ENCODE assay signal across 14 cellular contexts in genomic region chr11:1750840-1751520, GRCh38. TPM values are rescaled to one million over a fixed set of nuclear protein-coding genes. Genes with fewer than 3 reads are reported as not detected.
A peak's percentile ranks its signal among the peaks of the same experiment; 100 is the strongest.
DNase-seq lines count a peak whose midpoint lies in the region; ATAC-seq and TF ChIP-seq lines count a peak whose summit lies in the region.
"Had no signal": no experiment of that assay in that cellular context is flagged by ENCODE, and none has a peak within 500 bp of the region (broad histone marks: within the 10 kb centered on the region; RNA-seq: fewer than 3 reads in every experiment).

No MANE protein-coding gene starts in this region.

- peaks cover 0 to 47% (median 29%) of the 10 kb centered on the region in 11 experiments; a peak in 16 of 22 replicates for H3K36me3 ChIP-seq in BLaER1 treated with 17β-estradiol and CSF1 and Interleukin-3, amounts not matched to agents 10 nM and 100 nM
- no peaks in the 10 kb centered on the region for H3K36me3 ChIP-seq in SJCRH30

- H3K4me2 ChIP-seq in BLaER1 treated with 17β-estradiol and CSF1 and Interleukin-3, amounts not matched to agents 10 nM and 100 nM = peak overlapping the region; percentile 48 to 100 (median 98)

- peak overlapping the region in 5 of 10 experiments; percentile 2 to 24 (median 20); a peak in 4 of 20 replicates for H3K4me3 ChIP-seq in BLaER1 treated with 17β-estradiol and CSF1 and Interleukin-3, amounts not matched to agents 10 nM and 100 nM
- no peak overlapping the region for H3K4me3 ChIP-seq in SJCRH30
- H3K4me3 ChIP-seq: body of pancreas, esophagus muscularis mucosa had no signal

- no peak overlapping the region for H3K27ac Mint-ChIP-seq in glutamatergic neuron (ENCODE audit: unreplicated experiment)
- H3K27ac Mint-ChIP-seq: activated T-cell treated with anti-CD3 and anti-CD28 coated beads, Interleukin-2, amount 50 U/mL, for 24 hours had no signal

- peaks cover 0 to 91% (median 26%) of the 10 kb centered on the region in 11 experiments; a peak in 15 of 22 replicates for H4K20me1 ChIP-seq in BLaER1 treated with 17β-estradiol and CSF1 and Interleukin-3, amounts not matched to agents 10 nM and 100 nM

- peaks cover 93 to 100% (median 97%) of the 10 kb centered on the region in 10 experiments for H3K4me1 ChIP-seq in BLaER1 treated with 17β-estradiol and CSF1 and Interleukin-3, amounts not matched to agents 10 nM and 100 nM
- peaks cover 27% of the 10 kb centered on the region for H3K4me1 ChIP-seq in SJCRH30

- H3K36me3 Mint-ChIP-seq in glutamatergic neuron (ENCODE audit: unreplicated experiment) = peaks cover 3% of the 10 kb centered on the region

- no peak for TF ChIP-seq CTCF in glutamatergic neuron (IDR thresholded peaks at IDR 0.05; ENCODE audit: partially characterized antibody, unreplicated experiment)

- H3K9ac ChIP-seq in BLaER1 treated with 17β-estradiol and CSF1 and Interleukin-3, amounts not matched to agents 10 nM and 100 nM = peak overlapping the region; percentile 38 to 80 (median 70); a peak in 20 of 22 replicates

- no peaks in the 10 kb centered on the region for H3K9me3 ChIP-seq in BLaER1 treated with 17β-estradiol and CSF1 and Interleukin-3, amounts not matched to agents 10 nM and 100 nM (replicated peaks in 1 of 11)
- no peaks in the 10 kb centered on the region for H3K9me3 ChIP-seq in SJCRH30 (replicated peaks)
- H3K9me3 ChIP-seq: body of pancreas, esophagus muscularis mucosa had no signal

- DNase-seq in SJCRH30 (peak; percentile 28 to 36), glutamatergic neuron (peak; percentile 12), posterior vena cava (ENCODE audit: low spot score) (peak; percentile 81), hypothalamus (lab: John Stamatoyannopoulos, UW) (no peak), RPMI8226 (no peak)
- no peak for DNase-seq in activated effector memory CD4-positive, alpha-beta T cell treated with anti-CD3 and anti-CD28 coated beads, Interleukin-2, amount 50 U/mL, for 16 hours
- DNase-seq: activated T-cell treated with anti-CD3 and anti-CD28 coated beads, Interleukin-2, amount 50 U/mL, for 24 hours had no signal

- peak overlapping the region; percentile 35 to 88 (median 78); a peak in 20 of 22 replicates for H3K27ac ChIP-seq in BLaER1 treated with 17β-estradiol and CSF1 and Interleukin-3, amounts not matched to agents 10 nM and 100 nM
- H3K27ac ChIP-seq in SJCRH30 = peak overlapping the region; percentile 12; the same call in 1 of the 2 replicates
- H3K27ac ChIP-seq: body of pancreas, esophagus muscularis mucosa, VCaP had no signal

- H3K9me3 Mint-ChIP-seq in glutamatergic neuron (ENCODE audit: unreplicated experiment) = peaks cover 9% of the 10 kb centered on the region

- H3K27me3 ChIP-seq in BLaER1 treated with 17β-estradiol and CSF1 and Interleukin-3, amounts not matched to agents 10 nM and 100 nM = peaks cover 0 to 29% (median 24%) of the 10 kb centered on the region in 11 experiments; a peak in 19 of 22 replicates
- no peaks in the 10 kb centered on the region for H3K27me3 ChIP-seq in SJCRH30
- H3K27me3 ChIP-seq: body of pancreas had no signal

- no peak overlapping the region for H3K4me3 Mint-ChIP-seq in glutamatergic neuron (ENCODE audit: unreplicated experiment)
- H3K4me3 Mint-ChIP-seq: activated T-cell treated with anti-CD3 and anti-CD28 coated beads, Interleukin-2, amount 50 U/mL, for 24 hours; IgD-negative memory B cell had no signal

- intact Hi-C loops in posterior vena cava (cut with DNase I) = no loop called here

- ATAC-seq in HG02938 (IDR thresholded peaks at IDR 0.05; ENCODE audit: unreplicated experiment) = no peak

- peaks cover 15% of the 10 kb centered on the region for H3K27me3 Mint-ChIP-seq in glutamatergic neuron (ENCODE audit: unreplicated experiment)

- peaks cover 12% of the 10 kb centered on the region for H3K4me1 Mint-ChIP-seq in glutamatergic neuron (ENCODE audit: low read depth, unreplicated experiment)

RNA-seq across cellular contexts. Expression of gene IFITM10, which starts 0.6 kb away (rescaled TPM):
- 0.18 and 0.23 TPM in 2 replicates for total RNA-seq in SJCRH30 (2014; rRNA removed; shearing (Covaris generic))
- total RNA-seq in glutamatergic neuron (ENCODE audit: unreplicated experiment) (5.4 TPM), posterior vena cava (1 to 10 TPM; 1.4 to 2.4 TPM)

RNA-seq across cellular contexts. Expression of gene CTSD, which starts 12.7 kb away (rescaled TPM):
- total RNA-seq in SJCRH30 (2014; rRNA removed; shearing (Covaris generic)) = 70.2 and 71.4 TPM in 2 replicates
- total RNA-seq in glutamatergic neuron (ENCODE audit: unreplicated experiment) = 159 TPM
- 100 to 1,000 TPM; 351 to 519 TPM for total RNA-seq in posterior vena cava

RNA-seq across cellular contexts. Expression of gene KRTAP5-6, which starts 54.0 kb away (rescaled TPM):
- total RNA-seq in SJCRH30 (2014; rRNA removed; shearing (Covaris generic)) = not detected in 2 replicates
- total RNA-seq in glutamatergic neuron (ENCODE audit: unreplicated experiment) (not detected), posterior vena cava (not detected)
- total RNA-seq: body of pancreas, esophagus muscularis mucosa, omental fat pad had no signal

Comparison
In these comparisons a context has a peak if more than half of its experiments do, and no peak if none do; other contexts are left out.
1. DNase-seq: peak in SJCRH30 (2 of 2), glutamatergic neuron (single experiment) and posterior vena cava (single experiment); none in activated effector memory CD4-positive, alpha-beta T cell treated with anti-CD3 and anti-CD28 coated beads, Interleukin-2, amount 50 U/mL, for 16 hours (single experiment), hypothalamus (0 of 51) and RPMI8226 (single experiment).